ENCODE assay signal across 20 cellular contexts in genomic region chr2:233945146-233945545, GRCh38. TPM values are rescaled to one million over a fixed set of nuclear protein-coding genes. Genes with fewer than 3 reads are reported as not detected.
DNase-seq lines count a peak whose midpoint lies in the region; ATAC-seq lines count a peak whose summit lies in the region.
"Had no signal": no experiment of that assay in that cellular context is flagged by ENCODE, and none has a peak within 500 bp of the region (broad histone marks: within the 10 kb centered on the region; RNA-seq: fewer than 3 reads in every experiment).

No MANE protein-coding gene starts in this region.

- no peak for ATAC-seq in HG03342 (IDR thresholded peaks at IDR 0.05; ENCODE audit: unreplicated experiment)
- ATAC-seq: A549; CD8-positive, alpha-beta T cell; GM12878 had no signal

- DNase-seq in COLO829 (ENCODE audit: low spot score), result peak; percentile 84
- DNase-seq in NCI-H1048 (lab: John Stamatoyannopoulos, UW), result peak; percentile 39
- peak; percentile 42 for DNase-seq in foreskin melanocyte
- no peak for DNase-seq in mesenteric fat pad (ENCODE audit: low spot score)
- DNase-seq: AML-193; CD4-positive, alpha-beta T cell; CD8-positive, alpha-beta T cell; COR-L47; DMS 273 treated with DMSO at 0.1 percent for 48 hours; DMS153; DMS53; DMS79; DND-41; EL; GDM1 had no signal

RNA-seq across cellular contexts. Expression of gene TRPM8, which starts 28.0 kb away (rescaled TPM):
- total RNA-seq in mesenteric fat pad, result not detected
- total RNA-seq: B cell; CD4-positive, alpha-beta T cell; CD8-positive, alpha-beta T cell; G401; GM12878 had no signal
